Comparison of ENCODE assay signal across 18 cellular contexts in genomic region chr12:54954228-54954627, GRCh38. TPM values are rescaled to one million over a fixed set of nuclear protein-coding genes. Genes with fewer than 3 reads are reported as not detected.
DNase-seq lines count a peak whose midpoint lies in the region; ATAC-seq and TF ChIP-seq lines count a peak whose summit lies in the region.
"Had no signal": no experiment of that assay in that cellular context is flagged by ENCODE, and none has a peak within 500 bp of the region (broad histone marks: within the 10 kb centered on the region; RNA-seq: fewer than 3 reads in every experiment).

No MANE protein-coding gene starts in this region.

- no peaks in the 10 kb centered on the region for H3K27me3 ChIP-seq in mesendoderm (ENCODE audit: insufficient read depth, low read length, poor library complexity)

- no peak overlapping the region for H3K4me3 Mint-ChIP-seq in activated naive CD4-positive, alpha-beta T cell treated with anti-CD3 and anti-CD28 coated beads for 36 hours

- H3K9ac ChIP-seq in mesendoderm (ENCODE audit: low read length) = no peak overlapping the region

- no peak overlapping the region for H4K5ac ChIP-seq in mesendoderm (ENCODE audit: low read length)

- no peak overlapping the region for H4K8ac ChIP-seq in mesendoderm (ENCODE audit: low read depth, low read length)

- TF ChIP-seq POLR2A in lower leg skin (IDR thresholded peaks at IDR 0.05) = no peak

- H2BK120ac ChIP-seq in mesendoderm (ENCODE audit: low read depth, low read length) = no peak overlapping the region

- H3K36me3 ChIP-seq in mesendoderm (ENCODE audit: control insufficient read depth, insufficient read depth, low read length) = no peaks in the 10 kb centered on the region

- H3K79me1 ChIP-seq in mesendoderm (ENCODE audit: low read length) = no peaks in the 10 kb centered on the region

- no peak overlapping the region for H3K27ac ChIP-seq in mesendoderm (ENCODE audit: low read depth, low read length)

- H2BK15ac ChIP-seq in mesendoderm (replicated peaks; ENCODE audit: low read depth) = no peak overlapping the region

- H3K36me3 Mint-ChIP-seq in activated naive CD4-positive, alpha-beta T cell treated with anti-CD3 and anti-CD28 coated beads for 36 hours (ENCODE audit: low read depth) = peaks cover 76% of the 10 kb centered on the region
- H3K36me3 Mint-ChIP-seq in activated naive CD4-positive, alpha-beta T cell treated with anti-CD3 and anti-CD28 coated beads, Interleukin-2, amount 50 U/mL, for 72 hours = peaks cover 60 to 85% of the 10 kb centered on the region in 2 donors

- H3K4me3 ChIP-seq in mesendoderm (ENCODE audit: low read length) (no peak overlapping the region), lower leg skin (ENCODE audit: low read depth, poor library complexity, severe bottlenecking) (no peak overlapping the region)

- H3K4ac ChIP-seq in mesendoderm (ENCODE audit: low read depth, low read length) = no peak overlapping the region

- H3K79me2 ChIP-seq in mesendoderm (ENCODE audit: control insufficient read depth, insufficient read depth, low read length) = no peaks in the 10 kb centered on the region

- H3K4me1 ChIP-seq in mesendoderm (ENCODE audit: control insufficient read depth, low read depth, low read length) = no peaks in the 10 kb centered on the region

- H2AK5ac ChIP-seq in mesendoderm (ENCODE audit: low read length) = no peak overlapping the region

- no peak for TF ChIP-seq CTCF in lower leg skin (IDR thresholded peaks at IDR 0.05)

- H3K27ac Mint-ChIP-seq in activated naive CD4-positive, alpha-beta T cell treated with anti-CD3 and anti-CD28 coated beads for 36 hours = peak overlapping the region; percentile 71
- peak overlapping the region; percentile 51 to 76 for H3K27ac Mint-ChIP-seq in activated naive CD4-positive, alpha-beta T cell treated with anti-CD3 and anti-CD28 coated beads, Interleukin-2, amount 50 U/mL, for 72 hours

- no peak overlapping the region for H3K4me2 ChIP-seq in mesendoderm (ENCODE audit: low read length)

- H3K9me3 Mint-ChIP-seq in activated naive CD4-positive, alpha-beta T cell treated with anti-CD3 and anti-CD28 coated beads for 36 hours = peaks cover 10% of the 10 kb centered on the region
- peaks cover 6 to 18% of the 10 kb centered on the region in 2 donors for H3K9me3 Mint-ChIP-seq in activated naive CD4-positive, alpha-beta T cell treated with anti-CD3 and anti-CD28 coated beads, Interleukin-2, amount 50 U/mL, for 72 hours

- ATAC-seq in activated naive CD4-positive, alpha-beta T cell treated with anti-CD3 and anti-CD28 coated beads, Interleukin-2, amount 50 U/mL, for 72 hours = no peak
- ATAC-seq: HepG2, PC-3 had no signal

- intact Hi-C loops in activated naive CD4-positive, alpha-beta T cell treated with anti-CD3 and anti-CD28 coated beads for 36 hours (cut with micrococcal nuclease) = loop anchor here (10.0 kb wide), 1 partner anchor 349 kb away; no protein-coding TSS in a partner anchor
- intact Hi-C loops in lower leg skin (cut with DNase I; ENCODE audit: low total_unique reads) = loop anchor here (10.0 kb wide), 2 partner anchors 199 to 249 kb away; no protein-coding TSS in a partner anchor
- intact Hi-C loops in cardiac septum (cut with DNase I) = loop anchor here (5.0 kb wide), 1 partner anchor 97 kb away; no protein-coding TSS in a partner anchor

- CTCF ChIA-PET in activated naive CD4-positive, alpha-beta T cell treated with anti-CD3 and anti-CD28 coated beads for 36 hours (lab: Charles Lee) = no interaction called here

- DNase-seq in activated naive CD4-positive, alpha-beta T cell treated with anti-CD3 and anti-CD28 coated beads for 36 hours = no peak
- no peak for DNase-seq in activated naive CD4-positive, alpha-beta T cell (lab: John Stamatoyannopoulos, UW)
- DNase-seq in NCI-H82 (lab: John Stamatoyannopoulos, UW) = peak; percentile 45
- no peak for DNase-seq in activated naive CD4-positive, alpha-beta T cell treated with anti-CD3 and anti-CD28 coated beads, Interleukin-2, amount 50 U/mL, for 72 hours (ENCODE audit: low spot score in 2 of 2)
- peak; percentile 26 for DNase-seq in mesendoderm
- no peak for DNase-seq in lower leg skin (ENCODE audit: low spot score in 2 of 2)
- DNase-seq in DMS53 (lab: John Stamatoyannopoulos, UW) = no peak
- no peak for DNase-seq in cardiac septum (ENCODE audit: low spot score)
- DNase-seq: ACHN, DMS 273 treated with DMSO at 0.1 percent for 48 hours, Karpas-422, MM.1S, NCI-H1105, NCI-H1694 treated with DMSO at 0.1 percent for 48 hours, NCI-H345, NCI-H526 treated with DMSO at 0.1 percent for 48 hours, PC-3 had no signal

- peak overlapping the region; percentile 35 for H3K56ac ChIP-seq in mesendoderm (ENCODE audit: low read length)

- no peak overlapping the region for H3K23ac ChIP-seq in mesendoderm (ENCODE audit: low read length)

- H3K18ac ChIP-seq in mesendoderm (ENCODE audit: low read length) = no peak overlapping the region

- H3K27me3 Mint-ChIP-seq in activated naive CD4-positive, alpha-beta T cell treated with anti-CD3 and anti-CD28 coated beads for 36 hours (ENCODE audit: low read depth) = no peaks in the 10 kb centered on the region

- peak overlapping the region; percentile 39 for H2BK5ac ChIP-seq in mesendoderm (ENCODE audit: low read length)

- H3K4me1 Mint-ChIP-seq in activated naive CD4-positive, alpha-beta T cell treated with anti-CD3 and anti-CD28 coated beads for 36 hours (ENCODE audit: low read depth) = peaks cover 74% of the 10 kb centered on the region

RNA-seq across cellular contexts. Expression of gene TESPA1, which starts 30.3 kb away (rescaled TPM):
- total RNA-seq in activated naive CD4-positive, alpha-beta T cell treated with anti-CD3 and anti-CD28 coated beads for 36 hours = 10 to 100 TPM; 43.9 to 45.1 TPM
- total RNA-seq in activated naive CD4-positive, alpha-beta T cell treated with anti-CD3 and anti-CD28 coated beads, Interleukin-2, amount 50 U/mL, for 72 hours = 10 to 100 TPM; 94.7 to 95.8 TPM
- 0.28 TPM for polyA plus RNA-seq in mesendoderm (2013, experiment 1 of 2)
- 0.22 TPM for polyA plus RNA-seq in mesendoderm (2013, experiment 2 of 2)
- total RNA-seq in lower leg skin (under 1 TPM in 1 of 4 donors, not detected in 3; 0.68 TPM), cardiac septum (0.65 TPM)
- total RNA-seq: HepG2, PC-3 had no signal
- polyA plus RNA-seq: HepG2 had no signal

Comparison
In these comparisons a context has a peak if more than half of its experiments do, and no peak if none do; other contexts are left out.
1. DNase-seq: peak in NCI-H82 (single experiment) and mesendoderm (single experiment); none in activated naive CD4-positive, alpha-beta T cell treated with anti-CD3 and anti-CD28 coated beads for 36 hours (single experiment), activated naive CD4-positive, alpha-beta T cell (0 of 4), activated naive CD4-positive, alpha-beta T cell treated with anti-CD3 and anti-CD28 coated beads, Interleukin-2, amount 50 U/mL, for 72 hours (0 of 2), lower leg skin (0 of 2), DMS53 (single experiment) and cardiac septum (single experiment).
2. RNA of gene TESPA1, which starts 30.3 kb away (total RNA-seq): 94.7 to 95.8 TPM in activated naive CD4-positive, alpha-beta T cell treated with anti-CD3 and anti-CD28 coated beads, Interleukin-2, amount 50 U/mL, for 72 hours and 43.9 to 45.1 TPM in activated naive CD4-positive, alpha-beta T cell treated with anti-CD3 and anti-CD28 coated beads for 36 hours; 0.65 TPM in cardiac septum (single experiment) and 0.68 TPM in lower leg skin; every median in the first group is over 10 times any median in the second.